Comparison of ENCODE assay signal across 27 cellular contexts in the genomic region with DNA sequence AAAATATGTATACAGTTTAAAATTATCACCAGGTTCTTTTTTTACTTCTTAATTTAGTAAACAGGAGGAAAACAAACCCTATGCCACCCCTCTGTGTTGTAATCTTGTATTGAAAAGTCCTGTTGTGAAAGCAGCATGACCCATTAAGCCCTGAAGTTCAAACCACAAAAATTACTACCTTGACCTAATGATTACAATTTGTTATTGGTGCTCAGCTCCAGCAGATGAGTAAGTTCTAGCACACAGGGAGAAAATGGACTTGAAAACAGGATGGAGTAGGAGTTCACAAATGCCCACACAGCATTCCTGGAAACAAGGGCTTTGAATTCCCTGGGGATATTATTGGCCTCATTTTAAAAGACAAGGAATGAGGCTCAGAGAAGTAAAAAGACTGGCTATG.
"Had no signal": no experiment of that assay in that cellular context is flagged by ENCODE, and none has a peak within 500 bp of the region (broad histone marks: within the 10 kb centered on the region; RNA-seq: fewer than 3 reads in every experiment).

No MANE protein-coding gene starts in this region.

- DNase-seq: dorsolateral prefrontal cortex; effector CD4-positive, alpha-beta T cell; foreskin melanocyte; glutamatergic neuron; heart right ventricle; hippocampal formation; left colon; left ventricle myocardium superior; lower lobe of right lung; mucosa of descending colon; naive thymus-derived CD4-positive, alpha-beta T cell; right cardiac atrium; sigmoid colon; small intestine; stimulated activated CD4-positive, alpha-beta T cell treated with anti-CD3 and anti-CD28 coated beads, Interleukin-12 subunit alpha, Interleukin-12 subunit beta, amount 100 ng/mL, for 4 hours; stimulated activated CD4-positive, alpha-beta T cell treated with anti-CD3 and anti-CD28 coated beads, Interleukin-1b, Interleukin-23, amount 100 ng/mL, for 48 hours; stimulated activated CD4-positive, alpha-beta T cell treated with anti-CD3 and anti-CD28 coated beads, Interleukin-4, amount 100 ng/mL, for 1 hour; stimulated activated CD8-positive, alpha-beta memory T cell treated with anti-CD3 and anti-CD28 coated beads, Interleukin-4, amount 100 ng/mL, for 48 hours; stimulated activated naive CD4-positive, alpha-beta T cell; stimulated activated naive CD8-positive, alpha-beta T cell treated with anti-CD3 and anti-CD28 coated beads, Interleukin-15, amount 100 ng/mL, for 72 hours; trophoblast cell had no signal

- H3K9me3 ChIP-seq: lower lobe of right lung, sigmoid colon, suprapubic skin had no signal

- H3K4me3 ChIP-seq: dorsolateral prefrontal cortex, heart right ventricle, lower lobe of right lung, mucosa of descending colon, neural progenitor cell, sigmoid colon, suprapubic skin had no signal

- H3K9ac ChIP-seq: neural progenitor cell, parathyroid adenoma had no signal

- H2AFZ ChIP-seq: neural progenitor cell, parathyroid adenoma had no signal

- H3K79me2 ChIP-seq: parathyroid adenoma had no signal

- ATAC-seq: esophagus mucosa; heart right ventricle; left colon; left ventricle myocardium superior; lower lobe of right lung; mucosa of descending colon; naive thymus-derived CD4-positive, alpha-beta T cell; right cardiac atrium; stimulated activated naive CD8-positive, alpha-beta T cell treated with anti-CD3 and anti-CD28 coated beads, Interleukin-15, amount 100 ng/mL, for 72 hours had no signal

- H3K4me2 ChIP-seq: neural progenitor cell had no signal

- H3K27me3 ChIP-seq: dorsolateral prefrontal cortex, heart right ventricle, neural progenitor cell, sigmoid colon, suprapubic skin had no signal

- H3K27ac ChIP-seq: dorsolateral prefrontal cortex, heart right ventricle, lower lobe of right lung, neural progenitor cell, parathyroid adenoma, sigmoid colon, suprapubic skin had no signal

- FAIRE-seq: colon, islet of Langerhans, small intestine had no signal

- H3K4me1 ChIP-seq: heart right ventricle, lower lobe of right lung, neural progenitor cell, parathyroid adenoma, sigmoid colon, suprapubic skin had no signal

- H3K36me3 ChIP-seq: heart right ventricle, lower lobe of right lung, neural progenitor cell, sigmoid colon, suprapubic skin had no signal
